ENCODE assay signal across 9 cellular contexts in genomic region chr3:13021141-13021933, GRCh38. TPM values are rescaled to one million over a fixed set of nuclear protein-coding genes. Genes with fewer than 3 reads are reported as not detected.
DNase-seq lines count a peak whose midpoint lies in the region; ATAC-seq and TF ChIP-seq lines count a peak whose summit lies in the region.
"Had no signal": no experiment of that assay in that cellular context is flagged by ENCODE, and none has a peak within 500 bp of the region (broad histone marks: within the 10 kb centered on the region; RNA-seq: fewer than 3 reads in every experiment).

No MANE protein-coding gene starts in this region.

- H4K91ac ChIP-seq in mesenchymal stem cell (ENCODE audit: low read length) = peak overlapping the region; percentile 67

- peak overlapping the region; percentile 57 to 69 for H3K18ac ChIP-seq in mesenchymal stem cell (ENCODE audit: low read depth in 1 of 2, low read length in 2 of 2)

- H3K27me3 ChIP-seq in BE2C (no peaks in the 10 kb centered on the region), WERI-Rb-1 (ENCODE audit: insufficient read depth, low read depth, severe bottlenecking) (no peaks in the 10 kb centered on the region), mesenchymal stem cell (ENCODE audit: control insufficient read depth in 1 of 2, insufficient read depth in 1 of 2, low read length in 2 of 2) (peaks cover 0 to 3% of the 10 kb centered on the region in 2 experiments)

- peaks cover 37% of the 10 kb centered on the region for H3K4me1 ChIP-seq in BE2C
- peaks cover 73% of the 10 kb centered on the region for H3K4me1 ChIP-seq in mesenchymal stem cell (ENCODE audit: control insufficient read depth, insufficient read depth, low read depth, low read length)

- peak overlapping the region in 1 of 2 experiments; percentile 19 for H3K14ac ChIP-seq in mesenchymal stem cell (ENCODE audit: low read length in 2 of 2)

- peak overlapping the region; percentile 31 for H2BK15ac ChIP-seq in mesenchymal stem cell (ENCODE audit: low read depth, poor library complexity, severe bottlenecking)

- H2BK5ac ChIP-seq in mesenchymal stem cell (ENCODE audit: low read depth, low read length, poor library complexity, severe bottlenecking) = no peak overlapping the region

- peak overlapping the region; percentile 97 for H3K27ac ChIP-seq in WERI-Rb-1
- peak overlapping the region; percentile 13 for H3K27ac ChIP-seq in mesenchymal stem cell (ENCODE audit: low read length, poor library complexity, severe bottlenecking)

- peak overlapping the region in 1 of 2 experiments; percentile 32 for H3K4ac ChIP-seq in mesenchymal stem cell (ENCODE audit: low read depth in 1 of 2, low read length in 2 of 2)

- no peaks in the 10 kb centered on the region for H3K9me3 ChIP-seq in BE2C
- no peaks in the 10 kb centered on the region for H3K9me3 ChIP-seq in WERI-Rb-1 (ENCODE audit: severe bottlenecking)
- H3K9me3 ChIP-seq in mesenchymal stem cell (ENCODE audit: control insufficient read depth, low read length) = no peaks in the 10 kb centered on the region

- ATAC-seq in GM21576 (IDR thresholded peaks at IDR 0.05; ENCODE audit: unreplicated experiment) (peak; percentile 25), GM19463 (IDR thresholded peaks at IDR 0.05; ENCODE audit: unreplicated experiment) (no peak), HG02938 (IDR thresholded peaks at IDR 0.05; ENCODE audit: unreplicated experiment) (no peak)

- peak overlapping the region; percentile 61 for H3K9ac ChIP-seq in mesenchymal stem cell (ENCODE audit: low read length)

- H2AFZ ChIP-seq in mesenchymal stem cell (ENCODE audit: low read depth, low read length) = no peak overlapping the region

- peaks cover 11% of the 10 kb centered on the region for H3K79me1 ChIP-seq in mesenchymal stem cell (replicated peaks; ENCODE audit: low read length, poor library complexity, severe bottlenecking)

- DNase-seq in BE2C = peak; percentile 49
- peak; percentile 73 for DNase-seq in WERI-Rb-1
- DNase-seq in mesenchymal stem cell = no peak
- no peak for DNase-seq in GDM1 (lab: John Stamatoyannopoulos, UW)
- DNase-seq in activated effector memory CD4-positive, alpha-beta T cell treated with anti-CD3 and anti-CD28 coated beads, Interleukin-2, amount 50 U/mL, for 16 hours = no peak
- DNase-seq: NCI-H1048 had no signal

- H3K4me3 ChIP-seq in BE2C (ENCODE audit: low read depth, low read length) (peak overlapping the region; percentile 53), WERI-Rb-1 (ENCODE audit: low read depth, low read length) (peak overlapping the region; percentile 62), mesenchymal stem cell (ENCODE audit: insufficient read depth in 1 of 2, low read depth in 1 of 2, low read length in 2 of 2) (peak overlapping the region in 1 of 2 experiments; percentile 64)

- no peak overlapping the region for H2BK120ac ChIP-seq in mesenchymal stem cell (ENCODE audit: low read depth, low read length)

- peak overlapping the region; percentile 36 for H3K4me2 ChIP-seq in mesenchymal stem cell (ENCODE audit: low read length, poor library complexity, severe bottlenecking)

- peak overlapping the region; percentile 20 for H2AK5ac ChIP-seq in mesenchymal stem cell (ENCODE audit: low read length, severe bottlenecking)

- WGBS in mesenchymal stem cell = 85% methylated on average over 25 of the region's 25 CpGs

- TF ChIP-seq CTCF in BE2C (IDR thresholded peaks at IDR 0.05; ENCODE audit: low read depth, low read length) (no peak), WERI-Rb-1 (IDR thresholded peaks at IDR 0.05; ENCODE audit: low read depth, low read length) (0 out of 2 replicates have a peak, but pooled peaks have one; percentile 10)

- H2BK12ac ChIP-seq in mesenchymal stem cell (ENCODE audit: low read length in 2 of 2) = peak overlapping the region in 1 of 2 experiments; percentile 50

- H3K36me3 ChIP-seq in BE2C = 0 out of 2 replicates have a peak, but pooled peaks cover 2% of the 10 kb centered on the region
- peaks cover 7% of the 10 kb centered on the region for H3K36me3 ChIP-seq in WERI-Rb-1
- H3K36me3 ChIP-seq in mesenchymal stem cell (ENCODE audit: control insufficient read depth in 1 of 2, insufficient read depth in 2 of 2, low read depth in 1 of 2, low read length in 2 of 2) = no peaks in the 10 kb centered on the region

- peak overlapping the region; percentile 64 for H4K8ac ChIP-seq in mesenchymal stem cell (ENCODE audit: low read length)

- no peak overlapping the region for H3K23ac ChIP-seq in mesenchymal stem cell (ENCODE audit: low read length in 2 of 2)

RNA-seq across cellular contexts. Expression of gene IQSEC1, which starts 51.9 kb away (rescaled TPM):
- 32.5 TPM for polyA plus RNA-seq in BE2C (2012; ENCODE audit: insufficient read depth, insufficient read length, low read depth)
- 17.8 TPM for polyA plus RNA-seq in mesenchymal stem cell (2013, experiment 1 of 2)
- polyA plus RNA-seq in mesenchymal stem cell (2013, experiment 2 of 2) = 17.1 TPM

Comparison
In these comparisons a context has a peak if more than half of its experiments do, and no peak if none do; other contexts are left out.
1. DNase-seq: peak in BE2C (single experiment) and WERI-Rb-1 (single experiment); none in mesenchymal stem cell (single experiment), GDM1 (single experiment) and activated effector memory CD4-positive, alpha-beta T cell treated with anti-CD3 and anti-CD28 coated beads, Interleukin-2, amount 50 U/mL, for 16 hours (single experiment).